16 cellular contexts compared by ENCODE assay signal in genomic region chr16:87734644-87735043, GRCh38.
"Had no signal": no experiment of that assay in that cellular context is flagged by ENCODE, and none has a peak within 500 bp of the region (broad histone marks: within the 10 kb centered on the region; RNA-seq: fewer than 3 reads in every experiment).

No MANE protein-coding gene starts in this region.

- DNase-seq: activated CD4-positive, alpha-beta T cell treated with anti-CD3 and anti-CD28 coated beads, Interleukin-2, amount 50 U/mL, for 48 hours; activated naive CD4-positive, alpha-beta T cell treated with anti-CD3 and anti-CD28 coated beads for 36 hours; adrenal gland; dermis blood vessel endothelial cell; foreskin keratinocyte; head of caudate nucleus; stomach; SW 1271 had no signal

- H3K9me3 ChIP-seq: adrenal gland, right atrium auricular region, stomach, thoracic aorta had no signal

- H3K27ac ChIP-seq: adrenal gland, foreskin keratinocyte, right atrium auricular region, skin epidermis, stomach, thoracic aorta had no signal

- H3K4me1 ChIP-seq: adrenal gland, foreskin keratinocyte, right atrium auricular region, stomach had no signal

- H3K4me3 ChIP-seq: adrenal gland, right atrium auricular region, skin epidermis, stomach, thoracic aorta had no signal

- H3K27me3 ChIP-seq: adrenal gland, foreskin keratinocyte, right atrium auricular region, stomach had no signal

- ATAC-seq: activated CD4-positive, CD25-positive, alpha-beta regulatory T cell treated with anti-CD3 and anti-CD28 coated beads, Interleukin-2, amount 50 U/mL, for 24 hours; foreskin keratinocyte had no signal

- H3K4me3 Mint-ChIP-seq: activated naive CD4-positive, alpha-beta T cell treated with anti-CD3 and anti-CD28 coated beads for 36 hours; activated T-helper 1 cell treated with anti-CD3 and anti-CD28 coated beads, Interleukin-12 subunit alpha, Interleukin-12 subunit beta, Interleukin-2, Interleukin-4 antibody, amounts not matched to agents 30 ng/mL and 10 ng/mL and 1 ng/mL, durations not matched to agents 14 hours and 24 hours and 36 hours; brain; mesothelial cell of epicardium; T-helper 2 cell treated with Interferon-gamma antibody and Interleukin-4, amounts not matched to agents 5 μg/mL and 100 μg/mL, for 36 hours had no signal

- H3K9me3 Mint-ChIP-seq: activated naive CD4-positive, alpha-beta T cell treated with anti-CD3 and anti-CD28 coated beads for 36 hours; activated T-helper 1 cell treated with anti-CD3 and anti-CD28 coated beads, Interleukin-12 subunit alpha, Interleukin-12 subunit beta, Interleukin-2, Interleukin-4 antibody, amounts not matched to agents 30 ng/mL and 10 ng/mL and 1 ng/mL, durations not matched to agents 14 hours and 24 hours and 36 hours; brain; mesothelial cell of epicardium; T-helper 2 cell treated with Interferon-gamma antibody and Interleukin-4, amounts not matched to agents 5 μg/mL and 100 μg/mL, for 36 hours had no signal

- H3K27me3 Mint-ChIP-seq: brain had no signal

- H3K27ac Mint-ChIP-seq: activated naive CD4-positive, alpha-beta T cell treated with anti-CD3 and anti-CD28 coated beads for 36 hours; activated T-helper 1 cell treated with anti-CD3 and anti-CD28 coated beads, Interleukin-12 subunit alpha, Interleukin-12 subunit beta, Interleukin-2, Interleukin-4 antibody, amounts not matched to agents 30 ng/mL and 10 ng/mL and 1 ng/mL, durations not matched to agents 14 hours and 24 hours and 36 hours; mesothelial cell of epicardium; T-helper 2 cell treated with Interferon-gamma antibody and Interleukin-4, amounts not matched to agents 5 μg/mL and 100 μg/mL, for 36 hours had no signal

- H3K4me1 Mint-ChIP-seq: mesothelial cell of epicardium had no signal
